Comparison of ENCODE assay signal across 8 cellular contexts in genomic region chr11:2990617-2991476, GRCh38. TPM values are rescaled to one million over a fixed set of nuclear protein-coding genes. Genes with fewer than 3 reads are reported as not detected.
A peak's percentile ranks its signal among the peaks of the same experiment; 100 is the strongest.
DNase-seq lines count a peak whose midpoint lies in the region; ATAC-seq, FAIRE-seq and TF ChIP-seq lines count a peak whose summit lies in the region.

No MANE protein-coding gene starts in this region.

- intact Hi-C loops in endothelial cell of umbilical vein (cut with micrococcal nuclease) = loop anchor here (2.0 to 10.0 kb wide), 2 partner anchors 40 to 456 kb away; no protein-coding TSS in a partner anchor

- POLR2A ChIA-PET in endothelial cell of umbilical vein (lab: Charles Lee) = interaction anchor here (1.6 kb wide), 1 partner anchor 62 kb away, joined by 4 read pairs; the partner anchor contains the start of gene PHLDA2

- peaks cover 16% of the 10 kb centered on the region for H3K36me3 Mint-ChIP-seq in nephron progenitor cell (ENCODE audit: low read depth)

- H3K4me1 ChIP-seq in HAP-1 (peaks cover 15% of the 10 kb centered on the region), endothelial cell of umbilical vein (ENCODE audit: control insufficient read depth, extremely low read depth, insufficient read depth, low read length) (peaks cover 33% of the 10 kb centered on the region)

- H3K79me2 ChIP-seq in endothelial cell of umbilical vein (ENCODE audit: control insufficient read depth, insufficient read depth, low read length) = peaks cover 60% of the 10 kb centered on the region

- no peak for TF ChIP-seq POLR2A in endothelial cell of umbilical vein (IDR thresholded peaks at IDR 0.05; ENCODE audit: low read depth, low read length)

- in situ Hi-C loops in HAP-1 (cut with MboI; ENCODE audit: low sequenced_read_pairs) = no loop called here

- peak; percentile 38 for FAIRE-seq in endothelial cell of umbilical vein (lab: Jason Lieb, UNC)

- H3K4me3 ChIP-seq in HAP-1 (peak overlapping the region; percentile 87), endothelial cell of umbilical vein (replicated peaks in 1 of 3; ENCODE audit: insufficient read depth in 1 of 3, low read depth in 1 of 3, low read length in 3 of 3) (peak overlapping the region; percentile 64 to 97 (median 95))

- H3K27me3 ChIP-seq in HAP-1 (ENCODE audit: low read depth) (no peaks in the 10 kb centered on the region), endothelial cell of umbilical vein (ENCODE audit: control insufficient read depth in 2 of 2, insufficient read depth in 2 of 2, low read length in 2 of 2) (no peaks in the 10 kb centered on the region)

- peak overlapping the region; percentile 64 for H3K27ac ChIP-seq in endothelial cell of umbilical vein (ENCODE audit: insufficient read depth, low read depth, low read length)

- peak overlapping the region; percentile 98 for H3K4me3 Mint-ChIP-seq in nephron progenitor cell

- H4K20me1 ChIP-seq in endothelial cell of umbilical vein (replicated peaks; ENCODE audit: control insufficient read depth, extremely low read depth, insufficient read depth, low read length) = peaks cover 4% of the 10 kb centered on the region

- peak; percentile 23 for DNase-seq in A172 (ENCODE audit: low spot score)
- DNase-seq in HAP-1 (ENCODE audit: low spot score in 2 of 2) = peak; percentile 22 to 40
- DNase-seq in activated CD4-positive, CD25-positive, alpha-beta regulatory T cell treated with anti-CD3 and anti-CD28 coated beads, Interleukin-2, amount 50 U/mL, for 72 hours = peak; percentile 59
- DNase-seq in endothelial cell of umbilical vein (ENCODE audit: low read depth, low spot score) = peak; percentile 45
- no peak for DNase-seq in nephron progenitor cell
- no peak for DNase-seq in SKM-1 (lab: John Stamatoyannopoulos, UW; ENCODE audit: unreplicated experiment)

- H3K9me3 ChIP-seq in HAP-1 (no peaks in the 10 kb centered on the region), endothelial cell of umbilical vein (replicated peaks; ENCODE audit: control insufficient read depth, insufficient read depth, low read length) (no peaks in the 10 kb centered on the region)

- H3K4me2 ChIP-seq in endothelial cell of umbilical vein (ENCODE audit: insufficient read depth, low read length) = peak overlapping the region; percentile 95

- H3K9me3 Mint-ChIP-seq in nephron progenitor cell = no peaks in the 10 kb centered on the region

- 0 out of 2 replicates have a peak, but pooled peaks cover 3% of the 10 kb centered on the region for H3K36me3 ChIP-seq in HAP-1 (replicated peaks)
- H3K36me3 ChIP-seq in endothelial cell of umbilical vein (ENCODE audit: control insufficient read depth in 2 of 2, extremely low read depth in 1 of 2, insufficient read depth in 2 of 2, low read length in 2 of 2) = no peaks in the 10 kb centered on the region

- BruUV-seq in endothelial cell of umbilical vein (replicated peaks; lab: Mats Ljungman, UMichigan) = TSS peak; percentile 25

- H3K4me1 Mint-ChIP-seq in nephron progenitor cell = peaks cover 46% of the 10 kb centered on the region

- peak overlapping the region; percentile 99 for H3K27ac Mint-ChIP-seq in nephron progenitor cell

- no peak for ATAC-seq in HG02610 (IDR thresholded peaks at IDR 0.05; ENCODE audit: unreplicated experiment)
- no peak for ATAC-seq in HG03045 (IDR thresholded peaks at IDR 0.05; ENCODE audit: unreplicated experiment)

- H2AFZ ChIP-seq in endothelial cell of umbilical vein (ENCODE audit: low read depth, low read length) = no peak overlapping the region

- no peaks in the 10 kb centered on the region for H3K9me1 ChIP-seq in endothelial cell of umbilical vein (replicated peaks; ENCODE audit: control insufficient read depth, extremely low read depth, insufficient read depth, low read length)

- dilution Hi-C loops in endothelial cell of umbilical vein (cut with MboI; ENCODE audit: extremely low pct_ligation_motif_present, low sequenced_read_pairs) = no loop called here

- peaks cover 3% of the 10 kb centered on the region for H3K27me3 Mint-ChIP-seq in nephron progenitor cell (ENCODE audit: low read depth, poor library complexity)

- TF ChIP-seq CTCF in endothelial cell of umbilical vein (IDR thresholded peaks at IDR 0.05; ENCODE audit: extremely low read depth in 1 of 2, insufficient read depth in 1 of 2, low read depth in 1 of 2, low read length in 2 of 2) (no peak), nephron progenitor cell (IDR thresholded peaks at IDR 0.05) (no peak)

- CTCF ChIA-PET in endothelial cell of umbilical vein (lab: Charles Lee) = interaction anchor here (0.9 to 2.0 kb wide), 8 partner anchors 10 to 458 kb away, joined by 3 to 9 read pairs (median 4); partner anchors contain the start of gene PHLDA2

- peak overlapping the region; percentile 85 for H3K9ac ChIP-seq in endothelial cell of umbilical vein (replicated peaks; ENCODE audit: extremely low read depth, insufficient read depth, low read length)

TF ChIP-seq in endothelial cell of umbilical vein, 7 proteins besides CTCF, POLR2A, EP300 and RAD21:
- no peak for TF ChIP-seq MYC (IDR thresholded peaks at IDR 0.05; ENCODE audit: low read depth, low read length)
- TF ChIP-seq FOS (IDR thresholded peaks at IDR 0.05; ENCODE audit: borderline replicate concordance, insufficient read depth, low read length) = no peak
- no peak for TF ChIP-seq POLR2AphosphoS5 (IDR thresholded peaks at IDR 0.05; ENCODE audit: insufficient read depth, low read depth, low read length)
- no peak for TF ChIP-seq JUN (IDR thresholded peaks at IDR 0.05; ENCODE audit: borderline replicate concordance, insufficient read depth, insufficient read length, low read depth)
- no peak for TF ChIP-seq MAX (IDR thresholded peaks at IDR 0.05; ENCODE audit: insufficient read depth, insufficient read length)
- TF ChIP-seq EZH2 (IDR thresholded peaks at IDR 0.05; ENCODE audit: borderline replicate concordance, low read depth, low read length, severe bottlenecking) = no peak
- TF ChIP-seq GATA2 (IDR thresholded peaks at IDR 0.05; ENCODE audit: insufficient read depth, insufficient read length, low read depth, low read length) = no peak

RNA-seq across cellular contexts. Expression of gene NAP1L4, which starts 1.3 kb away (rescaled TPM):
- 149 and 162 TPM in 2 replicates for total RNA-seq in A172 (2014; rRNA removed; shearing (Covaris generic))
- 173 and 177 TPM in 2 replicates for total RNA-seq in endothelial cell of umbilical vein
- 68.0 and 100.0 TPM in 2 replicates for polyA plus RNA-seq in endothelial cell of umbilical vein
- 112 and 117 TPM in 2 replicates for polyA plus RNA-seq in endothelial cell of umbilical vein (2011; cell fraction: cytosol; rRNA removed)
- polyA plus RNA-seq in endothelial cell of umbilical vein (2011; cell fraction: nucleus; rRNA removed) = 169 and 178 TPM in 2 replicates
- 140 and 147 TPM in 2 replicates for polyA plus RNA-seq in endothelial cell of umbilical vein (2012)
- 71.5 and 73.7 TPM in 2 replicates for polyA minus RNA-seq in endothelial cell of umbilical vein
- 52.2 TPM for polyA minus RNA-seq in endothelial cell of umbilical vein (2011; cell fraction: cytosol; rRNA and poly(A)+ RNA removed)
- 75.3 and 108 TPM in 2 replicates for polyA minus RNA-seq in endothelial cell of umbilical vein (2011; cell fraction: nucleus; rRNA and poly(A)+ RNA removed)

Comparison
In these comparisons a context has a peak if more than half of its experiments do, and no peak if none do; other contexts are left out.
1. DNase-seq: peak in A172 (single experiment), HAP-1 (2 of 2), activated CD4-positive, CD25-positive, alpha-beta regulatory T cell treated with anti-CD3 and anti-CD28 coated beads, Interleukin-2, amount 50 U/mL, for 72 hours (single experiment) and endothelial cell of umbilical vein (single experiment); none in nephron progenitor cell (single experiment) and SKM-1 (single experiment).